18 cellular contexts compared by ENCODE assay signal in the genomic region with DNA sequence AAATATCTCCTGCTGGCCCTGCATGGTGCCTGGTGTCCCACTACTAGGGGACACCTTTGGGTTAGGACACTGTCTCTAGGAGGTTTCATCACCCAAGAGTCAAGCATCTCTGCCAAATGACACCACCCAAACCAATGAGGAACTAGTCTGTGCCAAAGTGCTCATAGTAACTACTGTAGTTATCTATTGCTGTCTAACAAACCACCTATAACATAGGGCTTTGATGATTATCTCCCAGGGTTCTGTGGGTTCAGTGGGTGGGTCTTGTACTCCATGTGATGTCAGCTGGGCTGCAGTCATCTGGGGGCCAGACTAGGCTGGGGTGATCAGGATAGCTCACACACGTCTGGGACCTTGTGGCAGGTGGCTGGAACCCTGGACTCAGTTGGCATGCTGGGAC.
"Had no signal": no experiment of that assay in that cellular context is flagged by ENCODE, and none has a peak within 500 bp of the region (broad histone marks: within the 10 kb centered on the region; RNA-seq: fewer than 3 reads in every experiment).

No MANE protein-coding gene starts in this region.

- H3K27ac Mint-ChIP-seq: dendritic cell treated with granulocyte-macrophage colony-stimulating factor and Interleukin-4, amounts not matched to agents 40 ng/mL and 50 ng/mL, for 4 days; effector memory CD8-positive, alpha-beta T cell had no signal

- H3K4me2 ChIP-seq: hepatocyte had no signal

- H3K27ac ChIP-seq: hepatocyte, sigmoid colon, skin epidermis, stomach, thoracic aorta, transverse colon had no signal

- H3K36me3 Mint-ChIP-seq: naive thymus-derived CD8-positive, alpha-beta T cell had no signal

- H3K4me1 ChIP-seq: sigmoid colon, transverse colon had no signal

- DNase-seq: effector memory CD8-positive, alpha-beta T cell; foreskin melanocyte; head of caudate nucleus; kidney; left colon; naive thymus-derived CD8-positive, alpha-beta T cell; sigmoid colon; stimulated activated CD4-positive, alpha-beta T cell treated with anti-CD3 and anti-CD28 coated beads, Interleukin-2, amount 100 ng/mL, for 24 hours; stimulated activated CD4-positive, alpha-beta T cell treated with anti-CD3 and anti-CD28 coated beads, Interleukin-4, amount 100 ng/mL, for 4 hours; stimulated activated naive CD4-positive, alpha-beta T cell; stomach; substantia nigra; transverse colon had no signal

- ATAC-seq: effector memory CD8-positive, alpha-beta T cell; left colon; naive thymus-derived CD8-positive, alpha-beta T cell had no signal

- H3K4me3 Mint-ChIP-seq: dendritic cell treated with granulocyte-macrophage colony-stimulating factor and Interleukin-4, amounts not matched to agents 40 ng/mL and 50 ng/mL, for 4 days; effector memory CD8-positive, alpha-beta T cell; naive thymus-derived CD8-positive, alpha-beta T cell; neural crest cell had no signal

- H3K9me3 ChIP-seq: sigmoid colon, stomach, thoracic aorta, transverse colon had no signal

- H3K27me3 ChIP-seq: hepatocyte, sigmoid colon, stomach, transverse colon had no signal

- H3K27me3 Mint-ChIP-seq: dendritic cell treated with granulocyte-macrophage colony-stimulating factor and Interleukin-4, amounts not matched to agents 40 ng/mL and 50 ng/mL, for 4 days; effector memory CD8-positive, alpha-beta T cell; naive thymus-derived CD8-positive, alpha-beta T cell had no signal

- H2AFZ ChIP-seq: hepatocyte had no signal

- H3K9me3 Mint-ChIP-seq: dendritic cell treated with granulocyte-macrophage colony-stimulating factor and Interleukin-4, amounts not matched to agents 40 ng/mL and 50 ng/mL, for 4 days; effector memory CD8-positive, alpha-beta T cell; naive thymus-derived CD8-positive, alpha-beta T cell had no signal

- H3K4me3 ChIP-seq: hepatocyte, sigmoid colon, skin epidermis, stomach, thoracic aorta, transverse colon had no signal
